1 cellular context compared by ENCODE assay signal in the genomic region with DNA sequence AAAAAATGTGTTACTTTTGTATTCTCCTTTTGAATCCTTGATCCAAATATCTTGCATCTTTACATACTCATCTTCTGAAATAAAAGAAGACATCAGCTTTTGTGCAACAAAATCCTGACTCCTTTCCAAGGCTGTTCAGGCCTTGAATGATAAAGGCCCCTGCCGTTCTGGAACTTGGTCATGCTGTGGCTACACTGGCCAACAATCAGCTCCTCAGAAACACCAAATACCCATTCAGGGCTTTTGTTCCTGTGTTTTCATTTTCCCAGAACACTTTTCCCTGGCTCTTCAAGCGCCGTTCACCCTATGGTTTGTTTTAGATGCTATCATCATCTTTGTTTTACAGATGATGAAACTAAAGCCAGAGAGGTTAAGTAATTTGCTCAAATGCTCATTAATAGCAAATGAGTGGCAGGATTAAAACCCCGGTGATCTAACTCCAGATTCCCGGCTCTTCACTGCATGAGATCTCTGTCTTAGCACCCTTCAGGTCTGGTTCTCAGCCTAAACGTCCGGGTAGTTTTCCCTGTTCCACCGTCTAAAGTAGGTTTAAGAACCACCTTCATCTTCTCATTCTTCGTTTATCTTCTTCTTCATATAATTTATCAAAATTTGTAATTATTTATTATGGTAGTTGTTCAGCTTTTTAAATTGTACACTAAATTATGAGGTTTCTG.
TF ChIP-seq lines count a peak whose summit lies in the region.

No MANE protein-coding gene starts in this region.

TF ChIP-seq in PFSK-1, 5 proteins besides CTCF, POLR2A, EP300 and RAD21 (continued from another document):
- TF ChIP-seq, protein P1, sequence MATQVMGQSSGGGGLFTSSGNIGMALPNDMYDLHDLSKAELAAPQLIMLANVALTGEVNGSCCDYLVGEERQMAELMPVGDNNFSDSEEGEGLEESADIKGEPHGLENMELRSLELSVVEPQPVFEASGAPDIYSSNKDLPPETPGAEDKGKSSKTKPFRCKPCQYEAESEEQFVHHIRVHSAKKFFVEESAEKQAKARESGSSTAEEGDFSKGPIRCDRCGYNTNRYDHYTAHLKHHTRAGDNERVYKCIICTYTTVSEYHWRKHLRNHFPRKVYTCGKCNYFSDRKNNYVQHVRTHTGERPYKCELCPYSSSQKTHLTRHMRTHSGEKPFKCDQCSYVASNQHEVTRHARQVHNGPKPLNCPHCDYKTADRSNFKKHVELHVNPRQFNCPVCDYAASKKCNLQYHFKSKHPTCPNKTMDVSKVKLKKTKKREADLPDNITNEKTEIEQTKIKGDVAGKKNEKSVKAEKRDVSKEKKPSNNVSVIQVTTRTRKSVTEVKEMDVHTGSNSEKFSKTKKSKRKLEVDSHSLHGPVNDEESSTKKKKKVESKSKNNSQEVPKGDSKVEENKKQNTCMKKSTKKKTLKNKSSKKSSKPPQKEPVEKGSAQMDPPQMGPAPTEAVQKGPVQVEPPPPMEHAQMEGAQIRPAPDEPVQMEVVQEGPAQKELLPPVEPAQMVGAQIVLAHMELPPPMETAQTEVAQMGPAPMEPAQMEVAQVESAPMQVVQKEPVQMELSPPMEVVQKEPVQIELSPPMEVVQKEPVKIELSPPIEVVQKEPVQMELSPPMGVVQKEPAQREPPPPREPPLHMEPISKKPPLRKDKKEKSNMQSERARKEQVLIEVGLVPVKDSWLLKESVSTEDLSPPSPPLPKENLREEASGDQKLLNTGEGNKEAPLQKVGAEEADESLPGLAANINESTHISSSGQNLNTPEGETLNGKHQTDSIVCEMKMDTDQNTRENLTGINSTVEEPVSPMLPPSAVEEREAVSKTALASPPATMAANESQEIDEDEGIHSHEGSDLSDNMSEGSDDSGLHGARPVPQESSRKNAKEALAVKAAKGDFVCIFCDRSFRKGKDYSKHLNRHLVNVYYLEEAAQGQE (IDR thresholded peaks at IDR 0.05; ENCODE audit: insufficient read depth in 1 of 2, low read depth in 2 of 2, low read length in 2 of 2), result 0 out of 4 replicates have a peak, but pooled peaks of 1 of the 2 experiments have one; percentile 12
- no peak for TF ChIP-seq FOXP2 (optimal IDR thresholded peaks at IDR 0.05; ENCODE audit: borderline replicate concordance, extremely low read depth, extremely low read length, insufficient read depth)
